ENCODE assay signal across 1 cellular context in the genomic region with DNA sequence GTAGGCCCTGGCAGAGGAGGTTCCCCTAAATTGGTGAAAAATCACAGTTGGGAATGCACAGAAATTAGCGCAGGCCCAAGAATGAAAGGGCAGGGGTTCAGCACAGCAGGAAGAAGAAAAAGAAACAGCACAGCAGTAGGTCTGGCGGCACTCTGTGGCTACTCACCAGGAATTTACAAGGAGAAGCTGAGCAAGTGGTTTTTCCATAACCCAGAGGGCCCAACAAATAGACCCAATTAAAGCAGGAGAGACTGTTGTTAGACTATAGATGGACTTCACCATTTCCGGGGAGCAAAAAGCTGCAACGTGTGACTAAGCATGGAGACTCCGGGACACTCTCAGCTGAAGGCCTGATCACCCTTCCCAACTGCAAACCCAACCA.
A peak's percentile ranks its signal among the peaks of the same experiment; 100 is the strongest.
TF ChIP-seq lines count a peak whose summit lies in the region.

No MANE protein-coding gene starts in this region.

TF ChIP-seq in HEK293, 187 proteins besides CTCF, POLR2A, EP300 and RAD21:
- TF ChIP-seq ZNF600 (tag by site-specific recombination; IDR thresholded peaks at IDR 0.05) (0 out of 2 replicates have a peak, but pooled peaks have one; percentile 21), GLIS1 (tag by site-specific recombination; IDR thresholded peaks at IDR 0.05) (peak; percentile 31; the same call in 1 of the 2 replicates), ZNF394 (tag by site-specific recombination; IDR thresholded peaks at IDR 0.05; ENCODE audit: borderline replicate concordance) (peak; percentile 24; the same call in 1 of the 2 replicates), ZIC2 (tag by site-specific recombination; IDR thresholded peaks at IDR 0.05) (peak; percentile 81)
